Comparison of ENCODE assay signal across 8 cellular contexts in the genomic region with DNA sequence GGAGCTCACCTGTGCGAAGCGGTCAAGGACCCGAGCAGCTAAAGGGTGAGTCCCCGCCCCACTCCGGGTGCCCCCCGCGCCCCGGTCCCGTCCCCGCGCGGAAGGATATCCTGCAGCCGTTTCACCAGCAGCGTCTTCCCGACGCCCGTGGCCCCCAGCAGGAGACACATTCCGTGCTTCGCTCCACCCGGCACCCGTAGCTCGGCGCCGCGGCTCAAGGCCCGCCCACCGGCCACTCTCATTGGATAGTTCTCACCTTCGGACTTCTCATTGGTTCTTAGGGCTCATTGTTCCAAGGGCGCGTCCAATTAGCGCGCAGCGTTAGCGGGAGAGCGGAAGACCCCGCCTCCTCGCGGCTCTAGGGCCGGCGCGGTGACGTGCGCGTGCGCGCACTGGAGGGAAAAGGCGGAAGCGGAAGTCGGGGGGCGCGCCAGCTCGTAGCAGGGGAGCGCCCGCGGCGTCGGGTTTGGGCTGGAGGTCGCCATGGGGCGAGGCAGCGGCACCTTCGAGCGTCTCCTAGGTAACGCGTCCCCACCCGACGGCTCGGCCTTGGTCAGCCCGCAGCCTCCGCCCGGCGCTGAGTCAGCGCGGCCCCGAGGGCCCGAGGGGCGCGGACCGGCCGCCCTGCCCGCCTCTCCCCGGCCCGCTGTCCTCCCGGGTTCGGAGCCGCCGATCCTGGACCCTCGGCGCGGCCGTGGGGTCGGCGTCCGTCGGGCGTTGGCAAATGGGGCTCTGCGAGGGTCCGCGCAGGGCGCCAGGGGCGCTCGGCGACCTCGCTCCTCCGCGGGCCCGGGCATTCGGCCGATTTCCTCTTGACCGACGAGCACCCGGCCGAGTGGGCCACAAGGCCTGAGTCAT. TPM values are rescaled to one million over a fixed set of nuclear protein-coding genes. Genes with fewer than 3 reads are reported as not detected.
A peak's percentile ranks its signal among the peaks of the same experiment; 100 is the strongest.
DNase-seq lines count a peak whose midpoint lies in the region; ATAC-seq and TF ChIP-seq lines count a peak whose summit lies in the region.

A gene with protein sequence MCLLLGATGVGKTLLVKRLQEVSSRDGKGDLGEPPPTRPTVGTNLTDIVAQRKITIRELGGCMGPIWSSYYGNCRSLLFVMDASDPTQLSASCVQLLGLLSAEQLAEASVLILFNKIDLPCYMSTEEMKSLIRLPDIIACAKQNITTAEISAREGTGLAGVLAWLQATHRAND (minus strand): TSS at position 214 of the 858 bp plus-strand sequence. CDS start 44 bp downstream, at position 170.
A gene with protein sequence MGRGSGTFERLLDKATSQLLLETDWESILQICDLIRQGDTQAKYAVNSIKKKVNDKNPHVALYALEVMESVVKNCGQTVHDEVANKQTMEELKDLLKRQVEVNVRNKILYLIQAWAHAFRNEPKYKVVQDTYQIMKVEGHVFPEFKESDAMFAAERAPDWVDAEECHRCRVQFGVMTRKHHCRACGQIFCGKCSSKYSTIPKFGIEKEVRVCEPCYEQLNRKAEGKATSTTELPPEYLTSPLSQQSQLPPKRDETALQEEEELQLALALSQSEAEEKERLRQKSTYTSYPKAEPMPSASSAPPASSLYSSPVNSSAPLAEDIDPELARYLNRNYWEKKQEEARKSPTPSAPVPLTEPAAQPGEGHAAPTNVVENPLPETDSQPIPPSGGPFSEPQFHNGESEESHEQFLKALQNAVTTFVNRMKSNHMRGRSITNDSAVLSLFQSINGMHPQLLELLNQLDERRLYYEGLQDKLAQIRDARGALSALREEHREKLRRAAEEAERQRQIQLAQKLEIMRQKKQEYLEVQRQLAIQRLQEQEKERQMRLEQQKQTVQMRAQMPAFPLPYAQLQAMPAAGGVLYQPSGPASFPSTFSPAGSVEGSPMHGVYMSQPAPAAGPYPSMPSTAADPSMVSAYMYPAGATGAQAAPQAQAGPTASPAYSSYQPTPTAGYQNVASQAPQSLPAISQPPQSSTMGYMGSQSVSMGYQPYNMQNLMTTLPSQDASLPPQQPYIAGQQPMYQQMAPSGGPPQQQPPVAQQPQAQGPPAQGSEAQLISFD (plus strand): TSS at position 428 of the 858 bp plus-strand sequence. CDS start 56 bp downstream, at position 484.

- H3K9ac ChIP-seq in Karpas-422 (ENCODE audit: low read length), result peak within 1 kb of the TSS; percentile 96

- ATAC-seq in GM21825 (IDR thresholded peaks at IDR 0.05; ENCODE audit: unreplicated experiment), result peak; percentile 83

- H2AFZ ChIP-seq in Karpas-422 (ENCODE audit: low read length), result peak within 1 kb of the TSS; percentile 55; the same call in 1 of the 2 replicates

- H3K9me2 ChIP-seq in Karpas-422 (replicated peaks; ENCODE audit: insufficient read depth, low read length), result no peaks in the 10 kb centered on the region

- intact Hi-C loops in esophagus muscularis mucosa (cut with DNase I), result no loop called here

- peak within 1 kb of the TSS; percentile 92 for H3K4me2 ChIP-seq in Karpas-422 (ENCODE audit: low read depth, low read length, poor library complexity, severe bottlenecking)

- no peak for TF ChIP-seq EP300 in esophagus muscularis mucosa (IDR thresholded peaks at IDR 0.05)

- H3K4me3 ChIP-seq in Karpas-422 (ENCODE audit: low read length) (peak within 1 kb of the TSS; percentile 74), esophagus muscularis mucosa (peak within 1 kb of the TSS; percentile 69 to 100 (median 98)), muscle layer of duodenum (ENCODE audit: low read depth in 1 of 2, low read length in 2 of 2) (peak within 1 kb of the TSS; percentile 81 to 82)

- peaks cover 57% of the 10 kb centered on the region for H3K79me2 ChIP-seq in Karpas-422 (ENCODE audit: low read length)

- peaks cover 28% of the 10 kb centered on the region for H4K20me1 ChIP-seq in Karpas-422 (ENCODE audit: insufficient read depth, low read depth, low read length)

- H3K27me3 ChIP-seq in Karpas-422 (ENCODE audit: low read length) (no peaks in the 10 kb centered on the region), esophagus muscularis mucosa (no peaks in the 10 kb centered on the region), muscle layer of duodenum (ENCODE audit: low read depth, low read length) (no peaks in the 10 kb centered on the region)

- H3K9me3 ChIP-seq in Karpas-422 (ENCODE audit: low read length) (no peaks in the 10 kb centered on the region), esophagus muscularis mucosa (no peaks in the 10 kb centered on the region), muscle layer of duodenum (ENCODE audit: control insufficient read depth in 1 of 2, low read length in 2 of 2) (no peaks in the 10 kb centered on the region)

- H3K36me3 ChIP-seq in Karpas-422 (ENCODE audit: insufficient read depth, low read length), result peaks cover 15% of the 10 kb centered on the region; the same call in 1 of the 2 replicates
- H3K36me3 ChIP-seq in esophagus muscularis mucosa, result peaks cover 27 to 56% (median 43%) of the 10 kb centered on the region in 4 donors
- H3K36me3 ChIP-seq in muscle layer of duodenum (ENCODE audit: control insufficient read depth in 1 of 2, insufficient read depth in 2 of 2, low read length in 2 of 2), result peaks cover 21 to 44% of the 10 kb centered on the region in 2 donors

- H3K4me1 ChIP-seq in Karpas-422 (ENCODE audit: low read length) (peaks cover 23% of the 10 kb centered on the region), esophagus muscularis mucosa (peaks cover 26 to 47% (median 39%) of the 10 kb centered on the region in 4 donors), muscle layer of duodenum (ENCODE audit: control insufficient read depth in 1 of 2, insufficient read depth in 2 of 2, low read length in 2 of 2) (peaks cover 9 to 25% of the 10 kb centered on the region in 2 donors)

- no peak for TF ChIP-seq CTCF in esophagus muscularis mucosa (IDR thresholded peaks at IDR 0.05)

- H3K27ac ChIP-seq in Karpas-422 (ENCODE audit: low read length) (peak within 1 kb of the TSS; percentile 45; the same call in 1 of the 2 replicates), esophagus muscularis mucosa (replicated peaks in 1 of 4) (peak within 1 kb of the TSS; percentile 79 to 91 (median 90)), muscle layer of duodenum (ENCODE audit: low read length) (peak within 1 kb of the TSS; percentile 56)

- DNase-seq in DMS79 treated with DMSO at 0.1 percent for 48 hours (lab: John Stamatoyannopoulos, UW) (peak; percentile 84), Karpas-422 (peak; percentile 100), RKO (ENCODE audit: low spot score) (peak; percentile 98), activated T-helper 1 cell treated with Interleukin-2 at 50 U/mL for 16 hours (ENCODE audit: low read depth) (peak; percentile 97), esophagus muscularis mucosa (ENCODE audit: extremely low spot score) (peak; percentile 99)
- DNase-seq in stimulated activated CD8-positive, alpha-beta memory T cell treated with anti-CD3 and anti-CD28 coated beads, Interleukin-7, amount 100 ng/mL, for 4 hours (ENCODE audit: low read depth in 2 of 2), result peak; percentile 95

- WGBS in esophagus muscularis mucosa, result 1% methylated on average over 38 of the region's 112 CpGs

- TF ChIP-seq POLR2A in esophagus muscularis mucosa (IDR thresholded peaks at IDR 0.05; ENCODE audit: low read depth), result peak; percentile 50

RNA-seq across cellular contexts. Expression of the first gene that starts in this region (rescaled TPM):
- total RNA-seq in Karpas-422 (2014; rRNA removed; shearing (Covaris generic); ENCODE audit: low replicate concordance), result 22.4 and 40.7 TPM in 2 replicates
- total RNA-seq in esophagus muscularis mucosa, result 10 to 100 TPM; 23.7 to 38.3 (median 27.3) TPM

RNA-seq across cellular contexts. Expression of the second gene that starts in this region (rescaled TPM):
- total RNA-seq in Karpas-422 (2014; rRNA removed; shearing (Covaris generic); ENCODE audit: low replicate concordance), result 57.2 and 90.1 TPM in 2 replicates
- 10 to 100 TPM; 47.8 to 99.1 (median 65.5) TPM for total RNA-seq in esophagus muscularis mucosa

Comparison
In these comparisons a context has a peak if more than half of its experiments do, and no peak if none do; other contexts are left out.
1. Peak in every context shown above with its lines: DNase-seq, ATAC-seq, H3K4me3 ChIP-seq and H3K27ac ChIP-seq.